Comparison of ENCODE assay signal across 11 cellular contexts in genomic region chr10:120950103-120950561, GRCh38.
DNase-seq lines count a peak whose midpoint lies in the region; ATAC-seq, FAIRE-seq and TF ChIP-seq lines count a peak whose summit lies in the region.
"Had no signal": no experiment of that assay in that cellular context is flagged by ENCODE, and none has a peak within 500 bp of the region (broad histone marks: within the 10 kb centered on the region; RNA-seq: fewer than 3 reads in every experiment).

No MANE protein-coding gene starts in this region.

- H3K4me1 ChIP-seq in right lobe of liver: peaks cover 0 to 12% (median 0%) of the 10 kb centered on the region in 4 donors
- no peaks in the 10 kb centered on the region for H3K4me1 ChIP-seq in HepG2 (ENCODE audit: insufficient read depth, low read length)
- peaks cover 5 to 16% of the 10 kb centered on the region in 2 donors for H3K4me1 ChIP-seq in thoracic aorta (ENCODE audit: control insufficient read depth in 1 of 2, low read depth in 2 of 2)

- no peaks in the 10 kb centered on the region for H3K79me2 ChIP-seq in HepG2 (ENCODE audit: insufficient read depth, low read length)

- in situ Hi-C loops in HepG2 (cut with HindIII; ENCODE audit: extremely low pct_ligation_motif_present, low pct_unique_long_range_greater_than_20kb): no loop called here

- H3K36me3 ChIP-seq in right lobe of liver (no peaks in the 10 kb centered on the region), HepG2 (replicated peaks in 1 of 2; ENCODE audit: control insufficient read depth in 1 of 2, insufficient read depth in 2 of 2, low read length in 2 of 2) (no peaks in the 10 kb centered on the region), thoracic aorta (no peaks in the 10 kb centered on the region)
- H3K36me3 ChIP-seq: neutrophil, tibial nerve had no signal

- ATAC-seq in right lobe of liver: peak; percentile 11 to 30 (median 26)
- no peak for ATAC-seq in HepG2
- no peak for ATAC-seq in thoracic aorta (ENCODE audit: insufficient number of reproducible peaks, low FRiP score, low read depth)
- ATAC-seq in GM21576 (IDR thresholded peaks at IDR 0.05; ENCODE audit: unreplicated experiment): no peak

- H3K4me2 ChIP-seq in HepG2 (ENCODE audit: low read depth, low read length): no peak overlapping the region

- H3K9me3 ChIP-seq in right lobe of liver (no peaks in the 10 kb centered on the region), HepG2 (ENCODE audit: low read length) (no peaks in the 10 kb centered on the region), thoracic aorta (peaks cover 5% of the 10 kb centered on the region)
- H3K9me3 ChIP-seq: neutrophil had no signal

- intact Hi-C loops in right lobe of liver (cut with DNase I): loop anchor here in 1 of 2 donors (10.0 kb wide), 1 partner anchor 665 kb away; no protein-coding TSS in a partner anchor
- intact Hi-C loops in HepG2 (cut with micrococcal nuclease; ENCODE audit: unreplicated experiment): no loop called here

- POLR2A ChIA-PET in HepG2 (lab: Yijun Ruan, JAX): no interaction called here

- CTCF ChIA-PET in HepG2 (lab: Yijun Ruan, JAX; ENCODE audit: low intra/inter-chr PET ratio, low total read pairs): no interaction called here

- no peak for TF ChIP-seq EP300 in HepG2 (IDR thresholded peaks at IDR 0.05; ENCODE audit: low read depth in 2 of 2, low read length in 2 of 2)
- no peak for TF ChIP-seq EP300 in HepG2 (CRISPR knock-in tag; IDR thresholded peaks at IDR 0.05; ENCODE audit: borderline replicate concordance)

- BruUV-seq in HepG2 (replicated peaks; lab: Mats Ljungman, UMichigan): no TSS peak

- DNase-seq in right lobe of liver (no peak), HepG2 (ENCODE audit: low spot score) (no peak), ecto neural progenitor cell (ENCODE audit: low spot score) (peak; percentile 82), kidney glomerular epithelial cell (lab: John Stamatoyannopoulos, UW) (peak; percentile 48), thoracic aorta (ENCODE audit: low spot score) (no peak), UCSD-AML1 (lab: John Stamatoyannopoulos, UW; ENCODE audit: unreplicated experiment) (no peak), NCI-H748 (lab: John Stamatoyannopoulos, UW; ENCODE audit: unreplicated experiment) (no peak)
- DNase-seq: NCI-H1092 treated with DMSO at 0.1 percent for 48 hours had no signal

- no peak for TF ChIP-seq RAD21 in HepG2 (CRISPR knock-in tag; IDR thresholded peaks at IDR 0.05)

- no peak overlapping the region for H2AFZ ChIP-seq in HepG2 (ENCODE audit: low read length)

- TF ChIP-seq POLR2A in right lobe of liver (IDR thresholded peaks at IDR 0.05): no peak
- TF ChIP-seq POLR2A in HepG2 (IDR thresholded peaks at IDR 0.05; ENCODE audit: insufficient read depth in 1 of 2, low read depth in 2 of 2, low read length in 2 of 2): no peak

- no peaks in the 10 kb centered on the region for H4K20me1 ChIP-seq in HepG2 (ENCODE audit: insufficient read depth, low read length)

- no peak overlapping the region for H3K9ac ChIP-seq in HepG2 (ENCODE audit: insufficient read depth, low read depth, low read length)

- FAIRE-seq in HepG2 (lab: Jason Lieb, UNC): no peak

- no peak for TF ChIP-seq CTCF in right lobe of liver (IDR thresholded peaks at IDR 0.05)
- TF ChIP-seq CTCF in HepG2 (CRISPR knock-in tag; IDR thresholded peaks at IDR 0.05): no peak
- no peak for TF ChIP-seq CTCF in thoracic aorta (IDR thresholded peaks at IDR 0.05)

- H3K27me3 ChIP-seq in right lobe of liver (peaks cover 0 to 17% of the 10 kb centered on the region in 2 donors), HepG2 (ENCODE audit: control insufficient read depth in 1 of 2, insufficient read depth in 2 of 2, low read length in 2 of 2) (peaks cover 0 to 11% of the 10 kb centered on the region in 2 experiments; a peak in 3 of 5 replicates), thoracic aorta (replicated peaks; ENCODE audit: insufficient read depth) (peaks cover 6% of the 10 kb centered on the region)

- H3K4me3 ChIP-seq in right lobe of liver (no peak overlapping the region), HepG2 (replicated peaks in 1 of 3; ENCODE audit: insufficient read depth in 1 of 3, low read depth in 2 of 3, low read length in 3 of 3) (no peak overlapping the region), thoracic aorta (peak overlapping the region; percentile 78)

- H3K27ac ChIP-seq in right lobe of liver: no peak overlapping the region
- H3K27ac ChIP-seq in HepG2 (ENCODE audit: extremely low read length, insufficient read depth, low read length): no peak overlapping the region
- H3K27ac ChIP-seq in thoracic aorta: no peak overlapping the region
- H3K27ac ChIP-seq: neutrophil, tibial nerve had no signal

- 10% methylated on average over 7 of the region's 23 CpGs for WGBS in right lobe of liver (ENCODE audit: insufficient coverage, low coverage, low lambda C conversion rate, missing lambda C conversion rate)
- WGBS in HepG2 (ENCODE audit: low lambda C conversion rate): 32% methylated on average over 5 of the region's 23 CpGs

TF ChIP-seq in HepG2, 621 proteins besides CTCF, POLR2A, EP300 and RAD21:
- TF ChIP-seq MAFK (conservative IDR thresholded peaks at IDR 0.05 in 1 of 2, IDR thresholded peaks at IDR 0.05 in 1 of 2; ENCODE audit: low read length in 2 of 2): no peak
- no peak for TF ChIP-seq ZNF251 (CRISPR knock-in tag; IDR thresholded peaks at IDR 0.05)
- TF ChIP-seq GATAD2A (CRISPR knock-in tag; IDR thresholded peaks at IDR 0.05): no peak
- no peak for TF ChIP-seq ZNF441 (CRISPR knock-in tag; IDR thresholded peaks at IDR 0.05; ENCODE audit: borderline replicate concordance)
- no peak for TF ChIP-seq PATZ1 (CRISPR knock-in tag; IDR thresholded peaks at IDR 0.05)
- no peak for TF ChIP-seq HDAC6 (IDR thresholded peaks at IDR 0.05; ENCODE audit: low read depth, low read length)
- TF ChIP-seq ETV6 (CRISPR knock-in tag; conservative IDR thresholded peaks at IDR 0.05): no peak
- no peak for TF ChIP-seq ZNF430 (CRISPR knock-in tag; IDR thresholded peaks at IDR 0.05)
- TF ChIP-seq HNRNPLL (IDR thresholded peaks at IDR 0.05; ENCODE audit: low read depth, low read length, poor library complexity, severe bottlenecking): no peak
- TF ChIP-seq GATA4 (IDR thresholded peaks at IDR 0.05; ENCODE audit: borderline replicate concordance, low read depth): no peak
- TF ChIP-seq CHD2 (IDR thresholded peaks at IDR 0.05; ENCODE audit: low read depth, low read length): no peak
- TF ChIP-seq ZNF326 (CRISPR knock-in tag; IDR thresholded peaks at IDR 0.05; ENCODE audit: borderline replicate concordance): no peak
- TF ChIP-seq SRF (IDR thresholded peaks at IDR 0.05; ENCODE audit: low read depth, low read length): no peak

Comparison
In these comparisons a context has a peak if more than half of its experiments do, and no peak if none do; other contexts are left out.
1. ATAC-seq: peak in right lobe of liver (4 of 4); none in HepG2 (single experiment), thoracic aorta (single experiment) and GM21576 (single experiment).
2. DNase-seq: peak in ecto neural progenitor cell (single experiment) and kidney glomerular epithelial cell (single experiment); none in right lobe of liver (0 of 3), HepG2 (single experiment), thoracic aorta (single experiment), UCSD-AML1 (single experiment) and NCI-H748 (single experiment).